Comparison of ENCODE assay signal across 8 cellular contexts in genomic region chrX:46573896-46574336, GRCh38. TPM values are rescaled to one million over a fixed set of nuclear protein-coding genes. Genes with fewer than 3 reads are reported as not detected.
DNase-seq lines count a peak whose midpoint lies in the region; ATAC-seq and TF ChIP-seq lines count a peak whose summit lies in the region.

No MANE protein-coding gene starts in this region.

- TF ChIP-seq CTCF in WI38 (IDR thresholded peaks at IDR 0.05; ENCODE audit: low read depth, low read length) (no peak), coronary artery (IDR thresholded peaks at IDR 0.05) (no peak), lower lobe of right lung (IDR thresholded peaks at IDR 0.05) (no peak)

- peak; percentile 90 for DNase-seq in DMS53 (lab: John Stamatoyannopoulos, UW)
- peak; percentile 80 for DNase-seq in NAMALWA (ENCODE audit: low spot score)
- peak; percentile 75 for DNase-seq in coronary artery (ENCODE audit: low spot score)
- peak; percentile 73 for DNase-seq in lower lobe of right lung
- peak; percentile 49 for DNase-seq in stimulated activated naive CD4-positive, alpha-beta T cell treated with Interleukin-2 at 50 U/mL for 16 hours (lab: John Stamatoyannopoulos, UW)
- DNase-seq in pons (ENCODE audit: low spot score): no peak

- no peaks in the 10 kb centered on the region for H3K4me1 ChIP-seq in lower lobe of right lung

- H3K36me3 ChIP-seq in lower lobe of right lung: no peaks in the 10 kb centered on the region

- H3K27me3 ChIP-seq in lower lobe of right lung (ENCODE audit: low read depth): no peaks in the 10 kb centered on the region

- no peaks in the 10 kb centered on the region for H3K9me3 ChIP-seq in lower lobe of right lung

- ATAC-seq in GM21737 (IDR thresholded peaks at IDR 0.05; ENCODE audit: unreplicated experiment) (peak; percentile 37), lower lobe of right lung (peak; percentile 54 to 67)

- peak overlapping the region; percentile 61 for H3K4me3 ChIP-seq in WI38 (ENCODE audit: low read depth, low read length)
- H3K4me3 ChIP-seq in coronary artery: peak overlapping the region; percentile 81
- H3K4me3 ChIP-seq in lower lobe of right lung: peak overlapping the region; percentile 63

- H3K27ac ChIP-seq in coronary artery (peak overlapping the region; percentile 48 to 75), lower lobe of right lung (peak overlapping the region; percentile 62)

- intact Hi-C loops in lower lobe of right lung (cut with DNase I): no loop called here

RNA-seq across cellular contexts. Expression of gene CHST7, which starts 0.4 kb away (rescaled TPM):
- 7.4 TPM for total RNA-seq in lower lobe of right lung

RNA-seq across cellular contexts. Expression of gene ZNF674, which starts 28.7 kb away (rescaled TPM):
- total RNA-seq in lower lobe of right lung: 5.6 TPM
